Comparison of ENCODE assay signal across 6 cellular contexts in genomic region chr10:93127623-93128230, GRCh38. TPM values are rescaled to one million over a fixed set of nuclear protein-coding genes. Genes with fewer than 3 reads are reported as not detected.
"Had no signal": no experiment of that assay in that cellular context is flagged by ENCODE, and none has a peak within 500 bp of the region (broad histone marks: within the 10 kb centered on the region; RNA-seq: fewer than 3 reads in every experiment).

No MANE protein-coding gene starts in this region.

RNA-seq across cellular contexts. Expression of gene CYP26A1, which starts 54.0 kb away (rescaled TPM):
- total RNA-seq: M059J, OCI-LY7, Right ventricle myocardium inferior, RPMI7951, SJCRH30 had no signal
- polyA plus RNA-seq: IgD-negative memory B cell had no signal
